In genomic region chr7:85041599-85042216, GRCh38 we compare ENCODE assay signal across 8 cellular contexts.
DNase-seq lines count a peak whose midpoint lies in the region; ATAC-seq lines count a peak whose summit lies in the region.

No MANE protein-coding gene starts in this region.

- no peaks in the 10 kb centered on the region for H3K4me1 Mint-ChIP-seq in activated T-cell treated with anti-CD3 and anti-CD28 coated beads, Interleukin-2, amount 50 U/mL, for 72 hours (ENCODE audit: low read depth)

- H3K9me3 Mint-ChIP-seq in activated T-cell treated with anti-CD3 and anti-CD28 coated beads, Interleukin-2, amount 50 U/mL, for 72 hours: no peaks in the 10 kb centered on the region

- H3K36me3 Mint-ChIP-seq in activated T-cell treated with anti-CD3 and anti-CD28 coated beads, Interleukin-2, amount 50 U/mL, for 72 hours (ENCODE audit: insufficient read depth in 2 of 2): no peaks in the 10 kb centered on the region

- H3K27me3 Mint-ChIP-seq in activated T-cell treated with anti-CD3 and anti-CD28 coated beads, Interleukin-2, amount 50 U/mL, for 72 hours (ENCODE audit: low read depth): no peaks in the 10 kb centered on the region

- H3K27ac Mint-ChIP-seq in activated T-cell treated with anti-CD3 and anti-CD28 coated beads, Interleukin-2, amount 50 U/mL, for 72 hours: no peak overlapping the region

- DNase-seq in Right ventricle myocardium superior (peak; percentile 47), cardiac septum (ENCODE audit: low spot score) (no peak), NCI-H2171 (lab: John Stamatoyannopoulos, UW) (peak; percentile 34), left cardiac atrium (peak; percentile 58), pulmonary artery endothelial cell (ENCODE audit: low read depth, low spot score) (peak; percentile 36)
- DNase-seq in activated T-cell treated with anti-CD3 and anti-CD28 coated beads, Interleukin-2, amount 50 U/mL, for 72 hours: peak; percentile 15 to 16
- no peak for DNase-seq in activated CD8-positive, alpha-beta memory T cell treated with anti-CD3 and anti-CD28 coated beads, Interleukin-2, amount 50 U/mL, for 48 hours

- H3K4me3 Mint-ChIP-seq in activated T-cell treated with anti-CD3 and anti-CD28 coated beads, Interleukin-2, amount 50 U/mL, for 72 hours: no peak overlapping the region

- intact Hi-C loops in Right ventricle myocardium superior (cut with DNase I): loop anchor here (5.0 kb wide), 1 partner anchor 511 kb away; no protein-coding TSS in a partner anchor
- intact Hi-C loops in cardiac septum (cut with DNase I): loop anchor here (5.0 kb wide), 2 partner anchors 146 to 511 kb away; partner anchors contain the start of gene SEMA3D
- intact Hi-C loops in left cardiac atrium (cut with DNase I): loop anchor here (5.0 to 10.0 kb wide), 3 partner anchors 511 to 803 kb away; no protein-coding TSS in a partner anchor

- ATAC-seq in Right ventricle myocardium superior (ENCODE audit: poor library complexity): peak; percentile 75
- ATAC-seq in HG02798 (IDR thresholded peaks at IDR 0.05; ENCODE audit: poor library complexity, unreplicated experiment): peak; percentile 64
- ATAC-seq in activated T-cell treated with anti-CD3 and anti-CD28 coated beads, Interleukin-2, amount 50 U/mL, for 72 hours (replicated peaks in 1 of 2): no peak
- peak; percentile 47 to 73 for ATAC-seq in left cardiac atrium

Comparison
In these comparisons a context has a peak if more than half of its experiments do, and no peak if none do; other contexts are left out.
1. DNase-seq: peak in Right ventricle myocardium superior (single experiment), NCI-H2171 (single experiment), activated T-cell treated with anti-CD3 and anti-CD28 coated beads, Interleukin-2, amount 50 U/mL, for 72 hours (2 of 2), left cardiac atrium (single experiment) and pulmonary artery endothelial cell (single experiment); none in cardiac septum (single experiment) and activated CD8-positive, alpha-beta memory T cell treated with anti-CD3 and anti-CD28 coated beads, Interleukin-2, amount 50 U/mL, for 48 hours (single experiment).
2. ATAC-seq: peak in Right ventricle myocardium superior (single experiment), HG02798 (single experiment) and left cardiac atrium (2 of 2); none in activated T-cell treated with anti-CD3 and anti-CD28 coated beads, Interleukin-2, amount 50 U/mL, for 72 hours (0 of 2).